Comparison of ENCODE assay signal across 8 cellular contexts in the genomic region with DNA sequence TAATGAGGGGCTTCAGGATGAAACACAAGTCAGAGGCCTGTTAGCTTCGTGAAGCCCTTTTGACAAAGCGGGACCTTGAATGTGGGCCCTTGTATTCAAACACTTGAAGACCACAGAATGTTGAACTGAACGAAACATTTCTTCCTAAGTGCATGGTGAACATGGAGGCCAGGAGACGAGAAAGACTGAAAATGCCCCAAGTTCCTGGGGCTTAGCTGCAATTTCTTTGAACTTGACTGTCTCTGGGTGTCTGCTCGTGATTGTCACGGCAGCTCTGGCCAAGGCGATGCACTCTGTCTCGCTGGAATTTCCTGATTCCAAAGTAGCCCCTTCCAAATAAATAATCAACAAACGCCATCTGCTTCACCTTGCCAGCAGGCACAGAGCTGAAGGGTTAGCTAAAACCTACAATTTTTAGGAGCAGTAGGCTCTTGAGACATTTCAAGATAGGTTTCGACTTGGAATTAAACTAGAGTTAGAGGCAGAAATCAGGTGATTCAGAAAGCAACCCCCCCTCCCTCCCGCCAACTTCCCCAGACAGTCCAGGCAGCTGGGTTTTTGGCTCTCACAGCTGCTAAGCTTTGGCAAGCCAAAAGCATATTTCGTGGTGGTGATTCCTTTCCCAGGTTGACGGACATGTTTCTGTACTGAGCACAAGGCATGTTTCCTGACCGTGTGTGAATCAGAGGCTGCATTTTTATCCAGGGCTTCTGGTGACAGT. TPM values are rescaled to one million over a fixed set of nuclear protein-coding genes. Genes with fewer than 3 reads are reported as not detected.
DNase-seq lines count a peak whose midpoint lies in the region; ATAC-seq and TF ChIP-seq lines count a peak whose summit lies in the region.

No MANE protein-coding gene starts in this region.

- H3K36me3 ChIP-seq in breast epithelium (no peaks in the 10 kb centered on the region), right lobe of liver (no peaks in the 10 kb centered on the region), testis (ENCODE audit: low read depth, missing control alignments) (no peaks in the 10 kb centered on the region)

- WGBS in right lobe of liver (ENCODE audit: insufficient coverage, low coverage, low lambda C conversion rate, missing lambda C conversion rate) = 26% methylated on average over 13 of the region's 14 CpGs
- WGBS in testis, 2 donors = 26 to 27% methylated on average over 14 of the region's 14 CpGs

- H3K4me1 ChIP-seq in breast epithelium = peaks cover 33 to 80% of the 10 kb centered on the region in 2 donors
- peaks cover 2 to 86% (median 60%) of the 10 kb centered on the region in 4 donors for H3K4me1 ChIP-seq in right lobe of liver
- H3K4me1 ChIP-seq in testis = peaks cover 94% of the 10 kb centered on the region

- H3K27me3 ChIP-seq in breast epithelium (no peaks in the 10 kb centered on the region), right lobe of liver (no peaks in the 10 kb centered on the region), testis (no peaks in the 10 kb centered on the region)

- intact Hi-C loops in breast epithelium (cut with DNase I; ENCODE audit: low total_unique reads) = loop anchor here (2.0 kb wide), 1 partner anchor 39 kb away; no protein-coding TSS in a partner anchor
- intact Hi-C loops in right lobe of liver (cut with DNase I) = no loop called here
- intact Hi-C loops in testis (cut with DNase I; ENCODE audit: low total_unique reads) = loop anchor here (5.0 kb wide), 1 partner anchor 125 kb away; no protein-coding TSS in a partner anchor

- TF ChIP-seq CTCF in breast epithelium (IDR thresholded peaks at IDR 0.05) (no peak), right lobe of liver (IDR thresholded peaks at IDR 0.05) (no peak), testis (IDR thresholded peaks at IDR 0.05) (no peak)

- H3K4me3 ChIP-seq in breast epithelium = peak overlapping the region in 1 of 3 donors; percentile 9
- no peak overlapping the region for H3K4me3 ChIP-seq in right lobe of liver
- no peak overlapping the region for H3K4me3 ChIP-seq in testis

- H3K9me3 ChIP-seq in breast epithelium (no peaks in the 10 kb centered on the region), right lobe of liver (no peaks in the 10 kb centered on the region), testis (no peaks in the 10 kb centered on the region)

- no peak for TF ChIP-seq POLR2A in breast epithelium (IDR thresholded peaks at IDR 0.05)
- no peak for TF ChIP-seq POLR2A in right lobe of liver (IDR thresholded peaks at IDR 0.05)
- TF ChIP-seq POLR2A in testis (IDR thresholded peaks at IDR 0.05) = no peak

- peak; percentile 64 for DNase-seq in G401 (ENCODE audit: low spot score)
- peak; percentile 65 for DNase-seq in NCI-H226
- peak in 1 of 2 donors; percentile 86 for DNase-seq in breast epithelium (ENCODE audit: low spot score in 2 of 2)
- peak in 1 of 3 donors; percentile 68 for DNase-seq in right lobe of liver
- DNase-seq in testis = peak; percentile 58
- no peak for DNase-seq in DMS114 treated with DMSO at 0.1 percent for 48 hours (lab: John Stamatoyannopoulos, UW; ENCODE audit: unreplicated experiment)

- ATAC-seq in right lobe of liver (peak in 3 of 4 donors; percentile 2 to 14 (median 4)), GM21423 (IDR thresholded peaks at IDR 0.05; ENCODE audit: unreplicated experiment) (no peak), HG02642 (IDR thresholded peaks at IDR 0.05; ENCODE audit: poor library complexity, unreplicated experiment) (no peak)

- in situ Hi-C loops in G401 (cut with HindIII; ENCODE audit: low sequenced_read_pairs) = no loop called here

- H3K27ac ChIP-seq in breast epithelium (peak overlapping the region; percentile 91 to 99), right lobe of liver (peak overlapping the region; percentile 92 to 98 (median 93)), testis (peak overlapping the region; percentile 87 to 92)

RNA-seq across cellular contexts. Expression of a gene that starts 13.5 kb away (rescaled TPM):
- total RNA-seq in G401 (2014; rRNA removed; shearing (Covaris generic)) = 57.2 and 59.4 TPM in 2 replicates
- total RNA-seq in breast epithelium (10 to 100 TPM; 39.5 to 76.5 (median 47.2) TPM), right lobe of liver (10 to 100 TPM; 11.7 to 18.1 (median 13.7) TPM), testis (100 to 1,000 TPM in 1 of 2 donors, 10 to 100 TPM in 1; 94.6 to 120 TPM)
- 30.9 TPM for polyA plus RNA-seq in testis (ENCODE audit: insufficient read depth, low read depth, low replicate concordance)

RNA-seq across cellular contexts. Expression of a gene that starts 56.1 kb away (rescaled TPM):
- total RNA-seq in G401 (2014; rRNA removed; shearing (Covaris generic)) = 30.5 and 32.2 TPM in 2 replicates
- total RNA-seq in breast epithelium (10 to 100 TPM; 40.6 to 64.8 (median 50.7) TPM), right lobe of liver (10 to 100 TPM; 10.4 to 18.7 (median 12.7) TPM), testis (10 to 100 TPM; 44.5 to 48.3 TPM)
- 23.4 TPM for polyA plus RNA-seq in testis (ENCODE audit: insufficient read depth, low read depth, low replicate concordance)

Comparison
In these comparisons a context has a peak if more than half of its experiments do, and no peak if none do; other contexts are left out.
1. ATAC-seq: peak in right lobe of liver (3 of 4); none in GM21423 (single experiment) and HG02642 (single experiment).
2. intact Hi-C loops: an anchor here in breast epithelium (2.0 kb wide) and testis (5.0 kb wide); none called in right lobe of liver.
3. Peak in every context shown above with its lines, with median percentiles within 50 percentile points of each other: H3K27ac ChIP-seq.